9 cellular contexts compared by ENCODE assay signal in the genomic region with DNA sequence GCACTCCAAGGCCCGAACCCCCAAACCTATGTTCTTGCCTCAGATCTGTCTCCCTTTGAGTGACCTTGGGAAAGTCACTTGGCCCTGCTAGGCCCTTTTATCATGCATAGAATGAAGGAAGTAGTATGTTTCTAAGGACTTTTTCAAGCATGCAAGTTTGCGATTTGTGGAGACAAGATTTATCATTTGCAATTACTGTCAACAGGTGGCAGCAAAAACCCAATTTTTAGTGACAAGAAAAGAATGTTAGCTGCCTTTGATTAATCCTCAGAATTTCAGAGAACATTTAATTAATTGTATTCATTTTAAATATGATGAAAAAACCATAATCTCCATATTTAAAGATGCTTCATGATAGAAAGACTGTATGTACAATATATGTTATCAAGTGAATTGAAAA. TPM values are rescaled to one million over a fixed set of nuclear protein-coding genes. Genes with fewer than 3 reads are reported as not detected.
DNase-seq lines count a peak whose midpoint lies in the region; ATAC-seq and TF ChIP-seq lines count a peak whose summit lies in the region.
"Had no signal": no experiment of that assay in that cellular context is flagged by ENCODE, and none has a peak within 500 bp of the region (broad histone marks: within the 10 kb centered on the region; RNA-seq: fewer than 3 reads in every experiment).

No MANE protein-coding gene starts in this region.

- H3K27me3 ChIP-seq in iPS DF 6.9 (ENCODE audit: control insufficient read depth, insufficient read depth, low read length) (no peaks in the 10 kb centered on the region), aorta (ENCODE audit: control insufficient read depth in 1 of 2, insufficient read depth in 2 of 2, low read length in 1 of 2) (peaks cover 0 to 2% of the 10 kb centered on the region in 2 donors)

- H3K9me3 Mint-ChIP-seq in WTC11 (no peaks in the 10 kb centered on the region), type B pancreatic cell (no peaks in the 10 kb centered on the region)
- H3K9me3 Mint-ChIP-seq: central memory CD8-positive, alpha-beta T cell had no signal

- H3K36me3 Mint-ChIP-seq in WTC11 (no peaks in the 10 kb centered on the region), type B pancreatic cell (no peaks in the 10 kb centered on the region)

- H3K27me3 Mint-ChIP-seq in WTC11 (ENCODE audit: low read depth) (no peaks in the 10 kb centered on the region), type B pancreatic cell (no peaks in the 10 kb centered on the region)
- H3K27me3 Mint-ChIP-seq: central memory CD8-positive, alpha-beta T cell had no signal

- intact Hi-C loops in aorta (cut with DNase I): no loop called here

- POLR2A ChIA-PET in WTC11 (lab: Charles Lee): interaction anchor here (0.6 to 0.7 kb wide), 2 partner anchors 220 to 316 kb away, joined by 3 to 6 read pairs; no protein-coding TSS in a partner anchor

- H3K4me1 Mint-ChIP-seq in WTC11 (peaks cover 13% of the 10 kb centered on the region), type B pancreatic cell (ENCODE audit: unreplicated experiment) (peaks cover 10% of the 10 kb centered on the region)
- H3K4me1 Mint-ChIP-seq: central memory CD8-positive, alpha-beta T cell had no signal

- H3K27ac ChIP-seq in iPS DF 6.9 (ENCODE audit: low read length): no peak overlapping the region
- H3K27ac ChIP-seq in aorta (ENCODE audit: low read depth in 1 of 2, low read length in 2 of 2): no peak overlapping the region
- H3K27ac ChIP-seq in substantia nigra (ENCODE audit: low read depth, low read length, poor library complexity, severe bottlenecking): no peak overlapping the region

- H3K4me1 ChIP-seq in iPS DF 6.9 (ENCODE audit: control insufficient read depth, insufficient read depth, low read length): no peaks in the 10 kb centered on the region
- no peaks in the 10 kb centered on the region for H3K4me1 ChIP-seq in aorta (ENCODE audit: control insufficient read depth in 1 of 2, insufficient read depth in 2 of 2, low read length in 2 of 2)

- CTCF ChIA-PET in WTC11 (lab: Charles Lee): interaction anchor here (0.6 to 1.7 kb wide), 27 partner anchors 14 to 1698 kb away, joined by 3 to 16 read pairs (median 4); a partner anchor contains a TSS

- peak; percentile 34 for TF ChIP-seq CTCF in WTC11 (IDR thresholded peaks at IDR 0.05)
- TF ChIP-seq CTCF in type B pancreatic cell (conservative IDR thresholded peaks at IDR 0.05): peak; percentile 79

- H3K4me3 Mint-ChIP-seq in WTC11: no peak overlapping the region
- no peak overlapping the region for H3K4me3 Mint-ChIP-seq in type B pancreatic cell
- H3K4me3 Mint-ChIP-seq: central memory CD8-positive, alpha-beta T cell had no signal

- H3K4me3 ChIP-seq in iPS DF 6.9 (ENCODE audit: low read length): no peak overlapping the region
- H3K4me3 ChIP-seq in aorta (ENCODE audit: low read length in 2 of 2): no peak overlapping the region

- ATAC-seq in WTC11: peak; percentile 38; the same call in 1 of the 2 replicates
- no peak for ATAC-seq in aorta (ENCODE audit: low FRiP score)

- WGBS in iPS DF 6.9 (ENCODE audit: insufficient coverage, insufficient read length): no CpG with 5 or more reads among the region's 2 CpGs
- 39 to 52% methylated on average over 2 of the region's 2 CpGs for WGBS in aorta, 2 donors

- no peaks in the 10 kb centered on the region for H3K36me3 ChIP-seq in iPS DF 6.9 (ENCODE audit: control insufficient read depth, insufficient read depth, low read length)
- H3K36me3 ChIP-seq in aorta (ENCODE audit: control insufficient read depth in 1 of 2, insufficient read depth in 2 of 2, low read length in 1 of 2): no peaks in the 10 kb centered on the region

- H3K27ac Mint-ChIP-seq in WTC11: no peak overlapping the region
- H3K27ac Mint-ChIP-seq in type B pancreatic cell: no peak overlapping the region

- no peaks in the 10 kb centered on the region for H3K9me3 ChIP-seq in iPS DF 6.9 (ENCODE audit: control insufficient read depth, insufficient read depth, low read length)
- no peaks in the 10 kb centered on the region for H3K9me3 ChIP-seq in aorta (ENCODE audit: control insufficient read depth, low read length)

- peak; percentile 11 to 17 for DNase-seq in stimulated activated CD4-positive, alpha-beta T cell treated with anti-CD3 and anti-CD28 coated beads, Interleukin-2, amount 100 ng/mL, for 48 hours
- no peak for DNase-seq in stimulated activated CD4-positive, alpha-beta T cell treated with anti-CD3 and anti-CD28 coated beads, Interleukin-1b, Interleukin-23, amount 100 ng/mL, for 48 hours
- DNase-seq in MV-4-11 (lab: John Stamatoyannopoulos, UW) (peak; percentile 52), WTC11 (ENCODE audit: low spot score) (no peak), iPS DF 6.9 (ENCODE audit: low read depth, low spot score) (peak; percentile 16), type B pancreatic cell (ENCODE audit: extremely low spot score, unreplicated experiment) (no peak), aorta (no peak), substantia nigra (lab: John Stamatoyannopoulos, UW) (no peak)

TF ChIP-seq in WTC11, 78 proteins besides CTCF, POLR2A, EP300 and RAD21:
- no peak for TF ChIP-seq ETV6 (CRISPR knock-in tag; IDR thresholded peaks at IDR 0.05)

RNA-seq across cellular contexts. Expression of a gene that starts 28.3 kb away (rescaled TPM):
- total RNA-seq in WTC11 (2021): 58.8 to 68.5 TPM (median 66.3 TPM) in 3 replicates
- total RNA-seq in type B pancreatic cell (ENCODE audit: low replicate concordance): 41.9 and 54.4 TPM in 2 replicates
- 10 to 100 TPM; 20.4 to 21.8 TPM for total RNA-seq in aorta
- 10 to 100 TPM; 14.1 to 17.4 TPM for polyA plus RNA-seq in aorta

Comparison
In these comparisons a context has a peak if more than half of its experiments do, and no peak if none do; other contexts are left out.
1. DNase-seq: peak in stimulated activated CD4-positive, alpha-beta T cell treated with anti-CD3 and anti-CD28 coated beads, Interleukin-2, amount 100 ng/mL, for 48 hours (2 of 2), MV-4-11 (single experiment) and iPS DF 6.9 (single experiment); none in stimulated activated CD4-positive, alpha-beta T cell treated with anti-CD3 and anti-CD28 coated beads, Interleukin-1b, Interleukin-23, amount 100 ng/mL, for 48 hours (single experiment), WTC11 (single experiment), type B pancreatic cell (single experiment), aorta (0 of 2) and substantia nigra (0 of 49).